ENCODE assay signal across 1 cellular context in genomic region chr17:72539981-72540897, GRCh38.
TF ChIP-seq lines count a peak whose summit lies in the region.

No MANE protein-coding gene starts in this region.

TF ChIP-seq in HepG2, 621 proteins besides CTCF, POLR2A, EP300 and RAD21 (continued from another document and continues in another):
- TF ChIP-seq ZNF512B (CRISPR knock-in tag; IDR thresholded peaks at IDR 0.05; ENCODE audit: borderline replicate concordance) (0 out of 2 replicates have a peak, but pooled peaks have one; percentile 12), ERF (CRISPR knock-in tag; IDR thresholded peaks at IDR 0.05) (peak; percentile 68; the same call in 1 of the 2 replicates), PRDM4 (CRISPR knock-in tag; IDR thresholded peaks at IDR 0.05; ENCODE audit: borderline replicate concordance) (no peak), SMAD3 (CRISPR knock-in tag; IDR thresholded peaks at IDR 0.05) (no peak), ZNF691 (CRISPR knock-in tag; IDR thresholded peaks at IDR 0.05; ENCODE audit: borderline replicate concordance, low read depth) (peak; percentile 88; the same call in 1 of the 2 replicates), ZMYM4 (CRISPR knock-in tag; IDR thresholded peaks at IDR 0.05) (peak; percentile 77), KDM3A (CRISPR knock-in tag; IDR thresholded peaks at IDR 0.05; ENCODE audit: low read depth) (peak; percentile 60; the same call in 1 of the 2 replicates), HOXA3 (CRISPR knock-in tag; IDR thresholded peaks at IDR 0.05) (peak; percentile 92), ZNF816 (CRISPR knock-in tag; IDR thresholded peaks at IDR 0.05; ENCODE audit: borderline replicate concordance) (no peak; the same call in 1 of the 2 replicates), HNF1A (IDR thresholded peaks at IDR 0.05; ENCODE audit: low read depth) (no peak), HNF1A (CRISPR knock-in tag; IDR thresholded peaks at IDR 0.05; ENCODE audit: borderline replicate concordance) (peak; percentile 78; the same call in 1 of the 2 replicates), SKI (IDR thresholded peaks at IDR 0.05; ENCODE audit: partially characterized antibody) (peak; percentile 98), KLF12 (CRISPR knock-in tag; IDR thresholded peaks at IDR 0.05; ENCODE audit: borderline replicate concordance) (peak; percentile 80; the same call in 1 of the 2 replicates), ZC3H4 (CRISPR knock-in tag; IDR thresholded peaks at IDR 0.05; ENCODE audit: borderline replicate concordance) (no peak), GABPB1 (CRISPR knock-in tag; IDR thresholded peaks at IDR 0.05) (peak; percentile 60; the same call in 1 of the 2 replicates), ZNF768 (CRISPR knock-in tag; IDR thresholded peaks at IDR 0.05) (peak; percentile 48; the same call in 1 of the 2 replicates), HNRNPLL (IDR thresholded peaks at IDR 0.05; ENCODE audit: low read depth, low read length, poor library complexity, severe bottlenecking) (peak; percentile 25), THRA (CRISPR knock-in tag; IDR thresholded peaks at IDR 0.05; ENCODE audit: borderline replicate concordance) (peak; percentile 10; the same call in 1 of the 2 replicates), PTBP1 (IDR thresholded peaks at IDR 0.05; ENCODE audit: low read depth, low read length, poor library complexity, severe bottlenecking) (peak; percentile 28), CHCHD3 (CRISPR knock-in tag; IDR thresholded peaks at IDR 0.05) (0 out of 2 replicates have a peak, but pooled peaks have one; percentile 24), ZNF18 (CRISPR knock-in tag; IDR thresholded peaks at IDR 0.05; ENCODE audit: insufficient replicate concordance) (no peak), FOXP4 (CRISPR knock-in tag; IDR thresholded peaks at IDR 0.05) (peak; percentile 44; the same call in 1 of the 2 replicates), PLRG1 (conservative IDR thresholded peaks at IDR 0.05) (no peak), TFDP2 (CRISPR knock-in tag; IDR thresholded peaks at IDR 0.05) (0 out of 2 replicates have a peak, but pooled peaks have one; percentile 34), ZHX2 (IDR thresholded peaks at IDR 0.05; ENCODE audit: low read depth) (no peak), ZHX2 (CRISPR knock-in tag; IDR thresholded peaks at IDR 0.05; ENCODE audit: borderline replicate concordance) (peak; percentile 75; the same call in 1 of the 2 replicates), ESRRA (CRISPR knock-in tag; IDR thresholded peaks at IDR 0.05; ENCODE audit: low read depth) (peak; percentile 78; the same call in 1 of the 2 replicates), TEAD3 (CRISPR knock-in tag; optimal IDR thresholded peaks at IDR 0.05; ENCODE audit: borderline replicate concordance) (peak; percentile 53), SAFB2 (CRISPR knock-in tag; IDR thresholded peaks at IDR 0.05; ENCODE audit: borderline replicate concordance, low read depth) (peak; percentile 93; the same call in 1 of the 2 replicates), NKX3-1 (CRISPR knock-in tag; IDR thresholded peaks at IDR 0.05) (0 out of 2 replicates have a peak, but pooled peaks have one; percentile 58)
